Comparison of ENCODE assay signal across 27 cellular contexts in the genomic region with DNA sequence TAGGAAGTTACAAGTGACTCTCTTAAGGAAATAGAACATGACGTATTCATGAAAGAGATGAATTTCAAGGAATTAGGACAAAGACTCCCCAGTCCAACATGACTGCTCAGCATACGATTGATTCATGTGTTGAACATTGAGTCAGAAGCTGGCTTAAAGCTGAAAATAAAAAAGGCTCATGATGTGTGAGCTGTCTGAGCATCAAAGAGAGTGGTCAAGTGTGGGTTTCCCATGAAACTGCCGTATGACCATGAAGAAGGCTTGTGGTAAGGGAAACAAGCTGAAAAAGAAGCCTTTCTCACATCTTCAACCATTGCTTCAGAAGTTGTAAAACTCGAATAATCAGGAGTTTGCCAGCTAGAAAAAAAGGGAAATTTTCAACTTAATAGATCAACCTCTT.
"Had no signal": no experiment of that assay in that cellular context is flagged by ENCODE, and none has a peak within 500 bp of the region (broad histone marks: within the 10 kb centered on the region; RNA-seq: fewer than 3 reads in every experiment).

No MANE protein-coding gene starts in this region.

- H3K4me3 Mint-ChIP-seq: activated CD4-positive, alpha-beta memory T cell treated with anti-CD3 and anti-CD28 coated beads, Interleukin-2, amount 10 ng/mL, durations not matched to agents 7 days and 5 days; activated CD4-positive, alpha-beta T cell treated with anti-CD3 and anti-CD28 coated beads, Interleukin-2, amount 10 ng/mL, durations not matched to agents 7 days and 5 days; activated naive CD4-positive, alpha-beta T cell treated with anti-CD3 and anti-CD28 coated beads, Interleukin-2, amount 10 ng/mL, durations not matched to agents 7 days and 5 days; activated naive CD8-positive, alpha-beta T cell treated with anti-CD3 and anti-CD28 coated beads, Interleukin-2, amount 10 ng/mL, durations not matched to agents 7 days and 5 days; activated T-cell treated with anti-CD3 and anti-CD28 coated beads, Interleukin-2, amount 50 U/mL, for 24 hours; natural killer cell; WTC11 had no signal

- H3K27ac ChIP-seq: cardiac muscle cell, colonic mucosa, gastroesophageal sphincter, hepatocyte, spleen, suprapubic skin, tibial artery, upper lobe of right lung had no signal

- H3K4me1 Mint-ChIP-seq: activated CD4-positive, alpha-beta memory T cell treated with anti-CD3 and anti-CD28 coated beads, Interleukin-2, amount 10 ng/mL, durations not matched to agents 7 days and 5 days; activated CD4-positive, alpha-beta T cell treated with anti-CD3 and anti-CD28 coated beads, Interleukin-2, amount 10 ng/mL, durations not matched to agents 7 days and 5 days; activated naive CD4-positive, alpha-beta T cell treated with anti-CD3 and anti-CD28 coated beads, Interleukin-2, amount 10 ng/mL, durations not matched to agents 7 days and 5 days; activated naive CD8-positive, alpha-beta T cell treated with anti-CD3 and anti-CD28 coated beads, Interleukin-2, amount 10 ng/mL, durations not matched to agents 7 days and 5 days; natural killer cell had no signal

- H3K4me3 ChIP-seq: body of pancreas, cardiac muscle cell, colonic mucosa, gastroesophageal sphincter, hepatocyte, spleen, suprapubic skin, tibial artery, upper lobe of right lung had no signal

- H3K9me3 ChIP-seq: body of pancreas, colonic mucosa, gastroesophageal sphincter, spleen, suprapubic skin, tibial artery, upper lobe of right lung had no signal

- FAIRE-seq: endometrium had no signal

- H3K79me2 ChIP-seq: hepatocyte had no signal

- ATAC-seq: gastroesophageal sphincter, natural killer cell, right cardiac atrium, WTC11 had no signal

- H3K27ac Mint-ChIP-seq: activated CD4-positive, alpha-beta memory T cell treated with anti-CD3 and anti-CD28 coated beads, Interleukin-2, amount 10 ng/mL, durations not matched to agents 7 days and 5 days; activated CD4-positive, alpha-beta T cell treated with anti-CD3 and anti-CD28 coated beads, Interleukin-2, amount 10 ng/mL, durations not matched to agents 7 days and 5 days; activated naive CD4-positive, alpha-beta T cell treated with anti-CD3 and anti-CD28 coated beads, Interleukin-2, amount 10 ng/mL, durations not matched to agents 7 days and 5 days; activated naive CD8-positive, alpha-beta T cell treated with anti-CD3 and anti-CD28 coated beads, Interleukin-2, amount 10 ng/mL, durations not matched to agents 7 days and 5 days; activated T-cell treated with anti-CD3 and anti-CD28 coated beads, Interleukin-2, amount 50 U/mL, for 24 hours; natural killer cell; WTC11 had no signal

- H3K27me3 Mint-ChIP-seq: activated CD4-positive, alpha-beta memory T cell treated with anti-CD3 and anti-CD28 coated beads, Interleukin-2, amount 10 ng/mL, durations not matched to agents 7 days and 5 days; activated naive CD4-positive, alpha-beta T cell treated with anti-CD3 and anti-CD28 coated beads, Interleukin-2, amount 10 ng/mL, durations not matched to agents 7 days and 5 days; activated T-cell treated with anti-CD3 and anti-CD28 coated beads, Interleukin-2, amount 50 U/mL, for 24 hours; memory B cell had no signal

- H3K36me3 ChIP-seq: cardiac muscle cell, colonic mucosa, gastroesophageal sphincter, spleen, suprapubic skin, tibial artery, upper lobe of right lung had no signal

- DNase-seq: activated CD4-positive, alpha-beta memory T cell treated with anti-CD3 and anti-CD28 coated beads, Interleukin-2, amount 10 ng/mL, durations not matched to agents 7 days and 5 days; activated CD4-positive, alpha-beta T cell treated with anti-CD3 and anti-CD28 coated beads for 1 hour; activated CD4-positive, alpha-beta T cell treated with anti-CD3 and anti-CD28 coated beads, Interleukin-2, amount 10 ng/mL, durations not matched to agents 7 days and 5 days; activated CD8-positive, alpha-beta memory T cell treated with anti-CD3 and anti-CD28 coated beads, Interleukin-2, amount 50 U/mL, for 48 hours; activated gamma-delta T cell; activated naive CD4-positive, alpha-beta T cell treated with anti-CD3 and anti-CD28 coated beads, Interleukin-2, amount 10 ng/mL, durations not matched to agents 7 days and 5 days; activated naive CD8-positive, alpha-beta T cell treated with anti-CD3 and anti-CD28 coated beads, Interleukin-2, amount 10 ng/mL, durations not matched to agents 7 days and 5 days; activated T-cell treated with anti-CD3 and anti-CD28 coated beads, Interleukin-2, amount 50 U/mL, for 24 hours; cerebellar nuclear complex; colonic mucosa; effector CD8-positive, alpha-beta T cell; natural killer cell; posterior cingulate gyrus; right cardiac atrium; spleen; stimulated activated naive CD4-positive, alpha-beta T cell; T-helper 2 cell; tibial artery; upper lobe of right lung had no signal

- H3K27me3 ChIP-seq: body of pancreas, cardiac muscle cell, colonic mucosa, hepatocyte, spleen, suprapubic skin, tibial artery, upper lobe of right lung had no signal

- H3K36me3 Mint-ChIP-seq: activated naive CD4-positive, alpha-beta T cell treated with anti-CD3 and anti-CD28 coated beads, Interleukin-2, amount 10 ng/mL, durations not matched to agents 7 days and 5 days; activated naive CD8-positive, alpha-beta T cell treated with anti-CD3 and anti-CD28 coated beads, Interleukin-2, amount 10 ng/mL, durations not matched to agents 7 days and 5 days; memory B cell; natural killer cell; WTC11 had no signal

- H3K4me2 ChIP-seq: hepatocyte had no signal

- H2AFZ ChIP-seq: hepatocyte had no signal

- H3K9me3 Mint-ChIP-seq: activated CD4-positive, alpha-beta T cell treated with anti-CD3 and anti-CD28 coated beads, Interleukin-2, amount 10 ng/mL, durations not matched to agents 7 days and 5 days; activated naive CD4-positive, alpha-beta T cell treated with anti-CD3 and anti-CD28 coated beads, Interleukin-2, amount 10 ng/mL, durations not matched to agents 7 days and 5 days; activated T-cell treated with anti-CD3 and anti-CD28 coated beads, Interleukin-2, amount 50 U/mL, for 24 hours; memory B cell had no signal

- H3K4me1 ChIP-seq: colonic mucosa, gastroesophageal sphincter, suprapubic skin had no signal
